1 cellular context compared by ENCODE assay signal in genomic region chr1:182407724-182408123, GRCh38.
TF ChIP-seq lines count a peak whose summit lies in the region.

No MANE protein-coding gene starts in this region.

TF ChIP-seq in H1, 55 proteins besides CTCF, POLR2A, EP300 and RAD21:
- TF ChIP-seq SIRT6 (IDR thresholded peaks at IDR 0.05; ENCODE audit: low read length) (no peak), CEBPB (IDR thresholded peaks at IDR 0.05; ENCODE audit: low read depth, low read length) (no peak), ATF3 (IDR thresholded peaks at IDR 0.05; ENCODE audit: insufficient read depth, low read depth, low read length) (no peak), CTBP2 (IDR thresholded peaks at IDR 0.05; ENCODE audit: borderline replicate concordance, insufficient read depth, insufficient read length, low read length) (no peak), CREB1 (IDR thresholded peaks at IDR 0.05) (no peak)
